8 cellular contexts compared by ENCODE assay signal in genomic region chr9:120713257-120714087, GRCh38. TPM values are rescaled to one million over a fixed set of nuclear protein-coding genes. Genes with fewer than 3 reads are reported as not detected.
DNase-seq lines count a peak whose midpoint lies in the region; ATAC-seq and TF ChIP-seq lines count a peak whose summit lies in the region.

No MANE protein-coding gene starts in this region.

- no peaks in the 10 kb centered on the region for H3K36me3 Mint-ChIP-seq in CD4-positive, CD25-positive, alpha-beta regulatory T cell
- H3K36me3 Mint-ChIP-seq in activated T-cell treated with anti-CD3 and anti-CD28 coated beads, Interleukin-2, amount 50 U/mL, for 24 hours (ENCODE audit: low read depth), result peaks cover 1% of the 10 kb centered on the region

- H4K20me1 ChIP-seq in KMS-11 (ENCODE audit: insufficient read depth), result no peaks in the 10 kb centered on the region

- H3K4me3 Mint-ChIP-seq in CD4-positive, CD25-positive, alpha-beta regulatory T cell, result peak overlapping the region; percentile 87 to 96 (median 90)
- peak overlapping the region; percentile 86 for H3K4me3 Mint-ChIP-seq in activated T-cell treated with anti-CD3 and anti-CD28 coated beads, Interleukin-2, amount 50 U/mL, for 24 hours

- WGBS in ovary, 3 donors, result 1% methylated on average over 50 of the region's 50 CpGs

- TF ChIP-seq EP300 in ovary (IDR thresholded peaks at IDR 0.05), result no peak

- peak overlapping the region; percentile 89 for H3K4me3 ChIP-seq in CD4-positive, CD25-positive, alpha-beta regulatory T cell (ENCODE audit: low read depth, low read length)
- H3K4me3 ChIP-seq in KMS-11 (IDR thresholded peaks at IDR 0.05; ENCODE audit: insufficient read depth, low read depth, low read length), result no peak overlapping the region
- peak overlapping the region; percentile 78 for H3K4me3 ChIP-seq in ovary

- DNase-seq in CD4-positive, CD25-positive, alpha-beta regulatory T cell, result peak; percentile 6 to 14 (median 13)
- peak; percentile 55 for DNase-seq in activated T-cell treated with anti-CD3 and anti-CD28 coated beads, Interleukin-2, amount 50 U/mL, for 24 hours
- DNase-seq in foreskin keratinocyte, result no peak
- peak; percentile 24 to 62 (median 60) for DNase-seq in ovary
- no peak for DNase-seq in SHP77 treated with DMSO at 0.1 percent for 48 hours (lab: John Stamatoyannopoulos, UW)
- no peak for DNase-seq in NCI-H128 (lab: John Stamatoyannopoulos, UW; ENCODE audit: unreplicated experiment)

- peak overlapping the region; percentile 64 for H3K27ac ChIP-seq in CD4-positive, CD25-positive, alpha-beta regulatory T cell (ENCODE audit: insufficient read depth, low read length, poor library complexity, severe bottlenecking)
- H3K27ac ChIP-seq in KMS-11, result no peak overlapping the region
- H3K27ac ChIP-seq in foreskin keratinocyte, result peak overlapping the region; percentile 47
- peak overlapping the region; percentile 44 to 61 for H3K27ac ChIP-seq in ovary

- H3K27ac Mint-ChIP-seq in CD4-positive, CD25-positive, alpha-beta regulatory T cell, result peak overlapping the region; percentile 79 to 94 (median 87)
- peak overlapping the region; percentile 77 for H3K27ac Mint-ChIP-seq in activated T-cell treated with anti-CD3 and anti-CD28 coated beads, Interleukin-2, amount 50 U/mL, for 24 hours

- no peak for TF ChIP-seq CTCF in KMS-11 (conservative IDR thresholded peaks at IDR 0.05; ENCODE audit: low read depth, low read length)
- TF ChIP-seq CTCF in foreskin keratinocyte (conservative IDR thresholded peaks at IDR 0.05), result no peak
- TF ChIP-seq CTCF in ovary (IDR thresholded peaks at IDR 0.05), result no peak

- no peaks in the 10 kb centered on the region for H3K9me3 ChIP-seq in CD4-positive, CD25-positive, alpha-beta regulatory T cell (ENCODE audit: control insufficient read depth in 2 of 2, low read length in 2 of 2)
- H3K9me3 ChIP-seq in ovary, result no peaks in the 10 kb centered on the region

- H3K4me1 ChIP-seq in CD4-positive, CD25-positive, alpha-beta regulatory T cell (ENCODE audit: control insufficient read depth, insufficient read depth, low read length, poor library complexity, severe bottlenecking), result peaks cover 44% of the 10 kb centered on the region
- peaks cover 77% of the 10 kb centered on the region for H3K4me1 ChIP-seq in KMS-11 (ENCODE audit: low read depth, poor library complexity, severe bottlenecking)
- peaks cover 18% of the 10 kb centered on the region for H3K4me1 ChIP-seq in foreskin keratinocyte
- H3K4me1 ChIP-seq in ovary (ENCODE audit: insufficient read depth), result peaks cover 11% of the 10 kb centered on the region

- no peak for TF ChIP-seq POLR2A in ovary (IDR thresholded peaks at IDR 0.05)

- intact Hi-C loops in ovary (cut with DNase I), result loop anchor here in 2 of 4 donors (10.0 kb wide), 1 partner anchor 89 kb away; no protein-coding TSS in a partner anchor

- H2AFZ ChIP-seq in KMS-11 (ENCODE audit: low read depth), result peak overlapping the region; percentile 76

- no peaks in the 10 kb centered on the region for H3K27me3 Mint-ChIP-seq in CD4-positive, CD25-positive, alpha-beta regulatory T cell
- no peaks in the 10 kb centered on the region for H3K27me3 Mint-ChIP-seq in activated T-cell treated with anti-CD3 and anti-CD28 coated beads, Interleukin-2, amount 50 U/mL, for 24 hours

- peaks cover 17% of the 10 kb centered on the region; the same call in 1 of the 2 replicates for H3K79me2 ChIP-seq in KMS-11 (ENCODE audit: insufficient read depth, low read depth)

- no peaks in the 10 kb centered on the region for H3K9me3 Mint-ChIP-seq in CD4-positive, CD25-positive, alpha-beta regulatory T cell
- no peaks in the 10 kb centered on the region for H3K9me3 Mint-ChIP-seq in activated T-cell treated with anti-CD3 and anti-CD28 coated beads, Interleukin-2, amount 50 U/mL, for 24 hours

- peak overlapping the region; percentile 51 for H3K9ac ChIP-seq in KMS-11

- H3K36me3 ChIP-seq in CD4-positive, CD25-positive, alpha-beta regulatory T cell (ENCODE audit: control insufficient read depth, insufficient read depth, low read length), result no peaks in the 10 kb centered on the region
- no peaks in the 10 kb centered on the region for H3K36me3 ChIP-seq in KMS-11 (ENCODE audit: insufficient read depth)
- no peaks in the 10 kb centered on the region for H3K36me3 ChIP-seq in ovary

- H3K27me3 ChIP-seq in CD4-positive, CD25-positive, alpha-beta regulatory T cell (ENCODE audit: control insufficient read depth, insufficient read depth, low read length), result no peaks in the 10 kb centered on the region
- H3K27me3 ChIP-seq in KMS-11 (ENCODE audit: insufficient read depth, low read depth) (no peaks in the 10 kb centered on the region), foreskin keratinocyte (no peaks in the 10 kb centered on the region), ovary (no peaks in the 10 kb centered on the region)

- H3K4me2 ChIP-seq in KMS-11, result peak overlapping the region; percentile 58

- peaks cover 14 to 38% (median 31%) of the 10 kb centered on the region in 4 donors for H3K4me1 Mint-ChIP-seq in CD4-positive, CD25-positive, alpha-beta regulatory T cell
- peaks cover 46% of the 10 kb centered on the region for H3K4me1 Mint-ChIP-seq in activated T-cell treated with anti-CD3 and anti-CD28 coated beads, Interleukin-2, amount 50 U/mL, for 24 hours (ENCODE audit: low read depth)

- ATAC-seq in CD4-positive, CD25-positive, alpha-beta regulatory T cell (ENCODE audit: low read depth in 2 of 2), result no peak
- no peak for ATAC-seq in foreskin keratinocyte
- ATAC-seq in HG03354 (IDR thresholded peaks at IDR 0.05; ENCODE audit: poor library complexity, severe bottlenecking, unreplicated experiment), result no peak

RNA-seq across cellular contexts. Expression of gene MEGF9, which starts 0.8 kb away (rescaled TPM):
- total RNA-seq in CD4-positive, CD25-positive, alpha-beta regulatory T cell, result 17.8 TPM
- polyA plus RNA-seq in CD4-positive, CD25-positive, alpha-beta regulatory T cell, result 1 to 10 TPM; 4.6 to 7.7 (median 7.3) TPM
- total RNA-seq in foreskin keratinocyte (11.1 and 16.0 TPM in 2 replicates), ovary (10 to 100 TPM; 12.6 to 20.8 (median 14.6) TPM)
- polyA plus RNA-seq in foreskin keratinocyte (3.2 and 3.9 TPM in 2 replicates), ovary (10 to 100 TPM in 1 of 2 donors, 1 to 10 TPM in 1; 9.9 to 27.3 TPM)

Comparison
In these comparisons a context has a peak if more than half of its experiments do, and no peak if none do; other contexts are left out.
1. DNase-seq: peak in CD4-positive, CD25-positive, alpha-beta regulatory T cell (3 of 3), activated T-cell treated with anti-CD3 and anti-CD28 coated beads, Interleukin-2, amount 50 U/mL, for 24 hours (single experiment) and ovary (5 of 5); none in foreskin keratinocyte (0 of 2), SHP77 treated with DMSO at 0.1 percent for 48 hours (single experiment) and NCI-H128 (single experiment).